ENCODE assay signal across 28 cellular contexts in genomic region chr10:97784200-97784811, GRCh38. TPM values are rescaled to one million over a fixed set of nuclear protein-coding genes. Genes with fewer than 3 reads are reported as not detected.
"Had no signal": no experiment of that assay in that cellular context is flagged by ENCODE, and none has a peak within 500 bp of the region (broad histone marks: within the 10 kb centered on the region; RNA-seq: fewer than 3 reads in every experiment).

No MANE protein-coding gene starts in this region.

- H3K4me1 ChIP-seq: parathyroid adenoma, psoas muscle had no signal

- H3K9me3 ChIP-seq: esophagus squamous epithelium, psoas muscle, spleen, suprapubic skin, tibial artery had no signal

- H3K27ac ChIP-seq: epithelial cell of prostate, esophagus squamous epithelium, parathyroid adenoma, psoas muscle, spleen, suprapubic skin, tibial artery had no signal

- DNase-seq: activated CD4-positive, alpha-beta memory T cell treated with anti-CD3 and anti-CD28 coated beads for 36 hours; activated CD4-positive, alpha-beta T cell treated with anti-CD3 and anti-CD28 coated beads, Interleukin-2, amount 10 ng/mL, durations not matched to agents 24 days and 14 days; activated CD4-positive, CD25-positive, alpha-beta regulatory T cell treated with anti-CD3 and anti-CD28 coated beads, Interleukin-2, amount 50 U/mL, for 72 hours; activated CD8-positive, alpha-beta memory T cell treated with anti-CD3 and anti-CD28 coated beads, Interleukin-2, amount 50 U/mL, for 4 hours; activated gamma-delta T cell treated with Interleukin-2 at 50 U/mL for 16 hours; activated naive CD4-positive, alpha-beta T cell treated with anti-CD3 and anti-CD28 coated beads, Interleukin-2, amount 50 U/mL, for 16 hours; activated T-cell treated with anti-CD3 and anti-CD28 coated beads, Interleukin-2, amount 50 U/mL, for 1 hour; dermis blood vessel endothelial cell; effector CD4-positive, alpha-beta T cell; esophagus squamous epithelium; foreskin melanocyte; naive B cell; nephron progenitor cell; psoas muscle; spleen; stimulated activated naive CD4-positive, alpha-beta T cell; T-helper 2 cell; tibial artery had no signal

- H3K9ac ChIP-seq: parathyroid adenoma had no signal

- ATAC-seq: psoas muscle had no signal

- H3K36me3 ChIP-seq: esophagus squamous epithelium, spleen, suprapubic skin, tibial artery had no signal

- H3K4me3 ChIP-seq: esophagus squamous epithelium, psoas muscle, spleen, suprapubic skin, tibial artery had no signal

- H2AFZ ChIP-seq: parathyroid adenoma had no signal

- H3K79me2 ChIP-seq: parathyroid adenoma had no signal

- FAIRE-seq: bronchial epithelial cell, colon, endometrium, urothelium cell line had no signal

RNA-seq across cellular contexts. Expression of gene SFRP5, which starts 12.5 kb away (rescaled TPM):
- total RNA-seq: activated CD4-positive, alpha-beta memory T cell treated with anti-CD3 and anti-CD28 coated beads for 36 hours; activated CD4-positive, alpha-beta T cell treated with anti-CD3 and anti-CD28 coated beads, Interleukin-2, amount 10 ng/mL, durations not matched to agents 24 days and 14 days; activated T-helper 1 cell treated with anti-CD3 and anti-CD28 coated beads, Interleukin-12 subunit alpha, Interleukin-12 subunit beta, Interleukin-2, Interleukin-4 antibody, amounts not matched to agents 30 ng/mL and 10 ng/mL and 1 ng/mL, durations not matched to agents 14 hours and 24 hours and 36 hours; bronchial epithelial cell; dermis blood vessel endothelial cell; glomerular endothelial cell; lung microvascular endothelial cell; spleen had no signal
